1 cellular context compared by ENCODE assay signal in genomic region chr10:45061982-45062381, GRCh38.
TF ChIP-seq lines count a peak whose summit lies in the region.

No MANE protein-coding gene starts in this region.

TF ChIP-seq in K562, 482 proteins besides CTCF, POLR2A, EP300 and RAD21 (continued from another document):
- no peak for TF ChIP-seq ARID3B (CRISPR knock-in tag; IDR thresholded peaks at IDR 0.05; ENCODE audit: borderline replicate concordance)
- TF ChIP-seq CLOCK (CRISPR knock-in tag; IDR thresholded peaks at IDR 0.05; ENCODE audit: borderline replicate concordance): no peak
- 0 out of 2 replicates have a peak, but pooled peaks have one; percentile 50 for TF ChIP-seq JUND (IDR thresholded peaks at IDR 0.05; ENCODE audit: borderline replicate concordance, low read depth, low read length)
- TF ChIP-seq JUND (tag; IDR thresholded peaks at IDR 0.05; ENCODE audit: borderline replicate concordance, low read depth, low read length): peak; percentile 69; the same call in 2 of the 3 replicates
- TF ChIP-seq KAT2B (IDR thresholded peaks at IDR 0.05; ENCODE audit: low read depth, low read length): no peak
- TF ChIP-seq GTF2B (IDR thresholded peaks at IDR 0.05; ENCODE audit: extremely low read depth, insufficient read length): no peak
- no peak for TF ChIP-seq ZNF436 (CRISPR knock-in tag; IDR thresholded peaks at IDR 0.05)
- TF ChIP-seq HNRNPL (IDR thresholded peaks at IDR 0.05; ENCODE audit: low read depth, low read length): no peak
- TF ChIP-seq ATF1 (CRISPR knock-in tag; IDR thresholded peaks at IDR 0.05): no peak
- TF ChIP-seq ATF1 (tag; IDR thresholded peaks at IDR 0.05): peak; percentile 64
- TF ChIP-seq RFX1 (IDR thresholded peaks at IDR 0.05): no peak
- no peak for TF ChIP-seq NR2C2 (CRISPR knock-in tag; IDR thresholded peaks at IDR 0.05)
- no peak for TF ChIP-seq NR2C2 (tag; IDR thresholded peaks at IDR 0.05)
- TF ChIP-seq HDAC8 (tag; IDR thresholded peaks at IDR 0.05): no peak
- TF ChIP-seq RBM17 (IDR thresholded peaks at IDR 0.05; ENCODE audit: borderline replicate concordance, low read depth, low read length): no peak
- peak; percentile 95 for TF ChIP-seq ATF7 (IDR thresholded peaks at IDR 0.05)
- no peak for TF ChIP-seq SMARCA4 (IDR thresholded peaks at IDR 0.05)
- no peak for TF ChIP-seq PBX2 (CRISPR knock-in tag; IDR thresholded peaks at IDR 0.05; ENCODE audit: low read depth)
- no peak for TF ChIP-seq PBX2 (tag; conservative IDR thresholded peaks at IDR 0.05; ENCODE audit: low read depth)
- TF ChIP-seq ETV6 (IDR thresholded peaks at IDR 0.05; ENCODE audit: borderline replicate concordance in 1 of 2, low read depth in 2 of 2, low read length in 1 of 2): no peak
- TF ChIP-seq ETV6 (CRISPR knock-in tag; IDR thresholded peaks at IDR 0.05; ENCODE audit: borderline replicate concordance): no peak
- TF ChIP-seq PHB2 (IDR thresholded peaks at IDR 0.05; ENCODE audit: low read depth): no peak
- no peak for TF ChIP-seq ETS2 (tag; IDR thresholded peaks at IDR 0.05; ENCODE audit: borderline replicate concordance, poor library complexity, severe bottlenecking)
- no peak for TF ChIP-seq PML (IDR thresholded peaks at IDR 0.05; ENCODE audit: low read length)
